In genomic region chr11:88414981-88415391, GRCh38 we compare ENCODE assay signal across 9 cellular contexts.
A peak's percentile ranks its signal among the peaks of the same experiment; 100 is the strongest.
DNase-seq lines count a peak whose midpoint lies in the region; ATAC-seq and TF ChIP-seq lines count a peak whose summit lies in the region.
"Had no signal": no experiment of that assay in that cellular context is flagged by ENCODE, and none has a peak within 500 bp of the region (broad histone marks: within the 10 kb centered on the region; RNA-seq: fewer than 3 reads in every experiment).

No MANE protein-coding gene starts in this region.

- H3K4me1 ChIP-seq in ACC112 (ENCODE audit: control insufficient read depth, insufficient read depth, low read length, unreplicated experiment): peaks cover 27% of the 10 kb centered on the region
- H3K4me1 ChIP-seq in mammary epithelial cell (ENCODE audit: insufficient read depth, low read length): peaks cover 64% of the 10 kb centered on the region

- TF ChIP-seq CTCF in NB4 (IDR thresholded peaks at IDR 0.05; ENCODE audit: low read depth, low read length) (no peak), mammary epithelial cell (conservative IDR thresholded peaks at IDR 0.05 in 1 of 2, IDR thresholded peaks at IDR 0.05 in 1 of 2; ENCODE audit: extremely low read depth in 1 of 2, insufficient read depth in 1 of 2, low read depth in 1 of 2, low read length in 2 of 2) (no peak)

- CTCF ChIA-PET in mammary epithelial cell (lab: Charles Lee; ENCODE audit: low non-redundant PET): no interaction called here

- intact Hi-C loops in mammary epithelial cell (cut with micrococcal nuclease): no loop called here
- intact Hi-C loops in head of caudate nucleus (cut with DNase I): no loop called here

- DNase-seq in NB4 (ENCODE audit: low read depth): peak; percentile 62
- DNase-seq in mammary epithelial cell: peak; percentile 86
- DNase-seq in head of caudate nucleus: no peak
- DNase-seq in NCI-H524 (lab: John Stamatoyannopoulos, UW): no peak

- H3K79me2 ChIP-seq in ACC112 (ENCODE audit: control insufficient read depth, insufficient read depth, low read length, unreplicated experiment) (no peaks in the 10 kb centered on the region), mammary epithelial cell (ENCODE audit: insufficient read depth, low read length) (no peaks in the 10 kb centered on the region)

- H3K4me2 ChIP-seq in mammary epithelial cell (ENCODE audit: insufficient read depth, low read depth, low read length): peak overlapping the region; percentile 45

- dilution Hi-C loops in mammary epithelial cell (cut with HindIII; ENCODE audit: low sequenced_read_pairs): no loop called here

- ATAC-seq in GM18511 (IDR thresholded peaks at IDR 0.05; ENCODE audit: unreplicated experiment) (peak; percentile 46), GM18519 (IDR thresholded peaks at IDR 0.05; ENCODE audit: low FRiP score, unreplicated experiment) (no peak), GM19455 (IDR thresholded peaks at IDR 0.05; ENCODE audit: unreplicated experiment) (no peak)

- H3K4me3 ChIP-seq in ACC112 (ENCODE audit: low read depth, low read length): no peak overlapping the region
- no peak overlapping the region for H3K4me3 ChIP-seq in NB4 (ENCODE audit: low read depth, low read length)
- no peak overlapping the region for H3K4me3 ChIP-seq in mammary epithelial cell (replicated peaks in 1 of 3; ENCODE audit: insufficient read depth in 1 of 3, low read depth in 2 of 3, low read length in 3 of 3)
- H3K4me3 ChIP-seq: skin epidermis had no signal

- H3K9ac ChIP-seq in mammary epithelial cell (ENCODE audit: insufficient read depth, low read length): no peak overlapping the region

- in situ Hi-C loops in mammary epithelial cell (cut with MboI; ENCODE audit: low sequenced_read_pairs in 2 of 2): no loop called here

- no peaks in the 10 kb centered on the region for H3K9me3 ChIP-seq in mammary epithelial cell (replicated peaks; ENCODE audit: insufficient read depth, low read length)

- no peaks in the 10 kb centered on the region for H4K20me1 ChIP-seq in mammary epithelial cell (ENCODE audit: insufficient read depth, low read length)

- no TSS peak for BruUV-seq in mammary epithelial cell (replicated peaks; lab: Mats Ljungman, UMichigan)

- no peak for TF ChIP-seq POLR2A in NB4 (IDR thresholded peaks at IDR 0.05; ENCODE audit: extremely low read depth, insufficient read length)

- H2AFZ ChIP-seq in ACC112 (ENCODE audit: low read length, unreplicated experiment) (no peak overlapping the region), mammary epithelial cell (ENCODE audit: low read depth, low read length) (peak overlapping the region; percentile 9)

- WGBS in mammary epithelial cell (ENCODE audit: low coverage, missing lambda C conversion rate): 13% methylated on average over 3 of the region's 3 CpGs

- H3K27ac ChIP-seq in ACC112 (ENCODE audit: low read depth, low read length) (peak overlapping the region; percentile 38), mammary epithelial cell (ENCODE audit: insufficient read depth, low read depth, low read length) (peak overlapping the region; percentile 47)

- no peaks in the 10 kb centered on the region for H3K27me3 ChIP-seq in ACC112 (ENCODE audit: insufficient read depth, low read length)
- no peaks in the 10 kb centered on the region for H3K27me3 ChIP-seq in mammary epithelial cell (ENCODE audit: insufficient read depth, low read length)

- H3K36me3 ChIP-seq in ACC112 (ENCODE audit: insufficient read depth, low read length) (no peaks in the 10 kb centered on the region), mammary epithelial cell (ENCODE audit: insufficient read depth, low read length) (no peaks in the 10 kb centered on the region)

Comparison
In these comparisons a context has a peak if more than half of its experiments do, and no peak if none do; other contexts are left out.
1. DNase-seq: peak in NB4 (single experiment) and mammary epithelial cell (single experiment); none in head of caudate nucleus (0 of 42) and NCI-H524 (0 of 2).